ENCODE assay signal across 21 cellular contexts in genomic region chr14:51341338-51341737, GRCh38.
DNase-seq lines count a peak whose midpoint lies in the region; ATAC-seq and TF ChIP-seq lines count a peak whose summit lies in the region.
"Had no signal": no experiment of that assay in that cellular context is flagged by ENCODE, and none has a peak within 500 bp of the region (broad histone marks: within the 10 kb centered on the region; RNA-seq: fewer than 3 reads in every experiment).

No MANE protein-coding gene starts in this region.

- H3K79me2 ChIP-seq in PC-9 (ENCODE audit: low read depth): no peaks in the 10 kb centered on the region

- no peak overlapping the region for H3K4me2 ChIP-seq in PC-9

- CTCF ChIA-PET in PC-9 (lab: Charles Lee): no interaction called here

- H3K27me3 ChIP-seq in PC-9 (ENCODE audit: insufficient read depth, low read depth): no peaks in the 10 kb centered on the region
- no peaks in the 10 kb centered on the region for H3K27me3 ChIP-seq in right lobe of liver
- H3K27me3 ChIP-seq: Peyer's patch had no signal

- no peaks in the 10 kb centered on the region; the same call in 1 of the 2 replicates for H3K36me3 ChIP-seq in PC-9 (ENCODE audit: low read depth)
- no peaks in the 10 kb centered on the region for H3K36me3 ChIP-seq in right lobe of liver
- H3K36me3 ChIP-seq: Peyer's patch had no signal

- H3K9me3 ChIP-seq in PC-9 (ENCODE audit: insufficient read depth, low read depth) (peaks cover 8% of the 10 kb centered on the region; the same call in 1 of the 2 replicates), right lobe of liver (no peaks in the 10 kb centered on the region)

- H3K9me2 ChIP-seq in PC-9 (ENCODE audit: insufficient read depth): no peaks in the 10 kb centered on the region

- DNase-seq in HCEC 1CT (peak; percentile 17), PC-9 (no peak), right lobe of liver (no peak)
- DNase-seq: DMS 273 treated with DMSO at 0.1 percent for 48 hours, GF-D8, GM23248, KBM-7, NCI-H1417, NCI-H187, NCI-H345, NCI-H524 treated with DMSO at 0.1 percent for 48 hours, Peyer's patch, SHP77, T-cell had no signal

- no peaks in the 10 kb centered on the region for H4K20me1 ChIP-seq in PC-9 (ENCODE audit: insufficient read depth)

- no TSS peak for BruUV-seq in PC-9 (replicated peaks; lab: Mats Ljungman, UMichigan)

- peak; percentile 72 for ATAC-seq in esophagus mucosa
- peak; percentile 74 to 86 (median 79) for ATAC-seq in right lobe of liver
- no peak for ATAC-seq in HG03097 (IDR thresholded peaks at IDR 0.05; ENCODE audit: low FRiP score, unreplicated experiment)
- no peak for ATAC-seq in GM21786 (IDR thresholded peaks at IDR 0.05; ENCODE audit: unreplicated experiment)
- ATAC-seq in HG03280 (IDR thresholded peaks at IDR 0.05; ENCODE audit: unreplicated experiment): no peak
- no peak for ATAC-seq in GM18519 (IDR thresholded peaks at IDR 0.05; ENCODE audit: low FRiP score, unreplicated experiment)
- ATAC-seq: HCT116, T-cell had no signal

- H3F3A ChIP-seq in PC-9 (ENCODE audit: insufficient read depth, low read depth): no peaks in the 10 kb centered on the region; the same call in 1 of the 2 replicates

- no peak for TF ChIP-seq POLR2A in right lobe of liver (IDR thresholded peaks at IDR 0.05)

- POLR2A ChIA-PET in PC-9 (lab: Charles Lee; ENCODE audit: unreplicated experiment): no interaction called here

- H3K4me3 ChIP-seq in PC-9 (no peak overlapping the region), right lobe of liver (no peak overlapping the region)
- H3K4me3 ChIP-seq: GM23248, Peyer's patch, SK-N-MC had no signal

- intact Hi-C loops in PC-9 (cut with micrococcal nuclease; ENCODE audit: unreplicated experiment) (no loop called here), right lobe of liver (cut with DNase I) (no loop called here)

- no peak for TF ChIP-seq CTCF in PC-9 (conservative IDR thresholded peaks at IDR 0.05)
- TF ChIP-seq CTCF in right lobe of liver (IDR thresholded peaks at IDR 0.05): no peak

- 29% methylated on average over 2 of the region's 2 CpGs for WGBS in right lobe of liver (ENCODE audit: insufficient coverage, low coverage, low lambda C conversion rate, missing lambda C conversion rate)

- H3K27ac ChIP-seq in PC-9 (peak overlapping the region; percentile 61), right lobe of liver (peak overlapping the region in 2 of 3 donors; percentile 6 to 19)
- H3K27ac ChIP-seq: GM23248, Peyer's patch, SK-N-MC had no signal

- no peak overlapping the region for H2AFZ ChIP-seq in PC-9
- H2AFZ ChIP-seq: GM23248 had no signal

- peaks cover 19% of the 10 kb centered on the region for H3K4me1 ChIP-seq in PC-9 (replicated peaks; ENCODE audit: insufficient read depth)
- H3K4me1 ChIP-seq in right lobe of liver: peaks cover 0 to 7% (median 3%) of the 10 kb centered on the region in 4 donors
- H3K4me1 ChIP-seq: Peyer's patch had no signal

Comparison
In these comparisons a context has a peak if more than half of its experiments do, and no peak if none do; other contexts are left out.
1. ATAC-seq: peak in esophagus mucosa (single experiment) and right lobe of liver (4 of 4); none in HG03097 (single experiment), GM21786 (single experiment), HG03280 (single experiment) and GM18519 (single experiment).